15 cellular contexts compared by ENCODE assay signal in the genomic region with DNA sequence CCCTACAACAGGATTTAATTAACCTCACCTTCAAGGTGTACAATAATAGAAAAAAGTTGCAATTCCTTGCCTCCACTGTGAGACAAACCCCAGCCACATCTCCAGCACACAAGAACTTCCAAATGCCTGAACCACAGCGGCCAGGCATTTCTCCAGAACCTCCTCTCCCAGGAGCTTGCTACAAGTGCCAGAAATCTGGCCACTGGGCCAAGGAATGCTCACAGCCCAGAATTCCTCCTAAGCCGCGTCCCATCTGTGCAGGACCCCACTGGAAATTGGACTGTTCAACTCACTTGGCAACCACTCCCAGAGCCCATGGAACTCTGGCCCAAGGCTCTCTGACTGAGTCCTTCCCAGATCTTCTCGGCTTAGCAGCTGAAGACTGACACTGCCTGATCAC. TPM values are rescaled to one million over a fixed set of nuclear protein-coding genes. Genes with fewer than 3 reads are reported as not detected.
DNase-seq lines count a peak whose midpoint lies in the region; ATAC-seq and TF ChIP-seq lines count a peak whose summit lies in the region.
"Not testable (repeated sequence)": the region's sequence is repeated elsewhere in the genome, so short reads cannot be mapped to it uniquely, and the experiment has no call there.
"Had no signal": no experiment of that assay in that cellular context is flagged by ENCODE, and none has a peak within 500 bp of the region (broad histone marks: within the 10 kb centered on the region; RNA-seq: fewer than 3 reads in every experiment).

No MANE protein-coding gene starts in this region.

- H3K4me3 ChIP-seq in CD4-positive, alpha-beta memory T cell (ENCODE audit: low read length in 2 of 2); MG63; astrocyte of the spinal cord (ENCODE audit: low read depth, low read length); left ventricle myocardium inferior: not testable (repeated sequence)

- H3K27me3 ChIP-seq in CD4-positive, alpha-beta memory T cell (ENCODE audit: insufficient read depth, low read length); MG63; left ventricle myocardium inferior (ENCODE audit: low read depth): not testable (repeated sequence)

- not testable (repeated sequence) for H3K27me3 Mint-ChIP-seq in CD4-positive, alpha-beta memory T cell; naive thymus-derived CD8-positive, alpha-beta T cell

- not testable (repeated sequence) for H3K27ac ChIP-seq in CD4-positive, alpha-beta memory T cell (ENCODE audit: low read depth, low read length); left ventricle myocardium inferior (replicated peaks)

- H3K9me3 ChIP-seq in CD4-positive, alpha-beta memory T cell (ENCODE audit: control insufficient read depth in 1 of 2, low read length in 2 of 2); MG63; left ventricle myocardium inferior (replicated peaks): not testable (repeated sequence)

- H3K4me1 Mint-ChIP-seq in CD4-positive, alpha-beta memory T cell = peaks cover 50 to 86% (median 69%) of the 10 kb centered on the region in 4 donors
- H3K4me1 Mint-ChIP-seq in naive thymus-derived CD8-positive, alpha-beta T cell = peaks cover 55 to 90% (median 84%) of the 10 kb centered on the region in 4 donors

- POLR2A ChIA-PET in CD4-positive, alpha-beta memory T cell (lab: Charles Lee; ENCODE audit: partially characterized antibody); naive thymus-derived CD8-positive, alpha-beta T cell (lab: Charles Lee): not testable (repeated sequence)

- H3K9me3 Mint-ChIP-seq in CD4-positive, alpha-beta memory T cell; naive thymus-derived CD8-positive, alpha-beta T cell: not testable (repeated sequence)

- CTCF ChIA-PET in CD4-positive, alpha-beta memory T cell (lab: Charles Lee; ENCODE audit: partially characterized antibody) = not testable (repeated sequence)

- peaks cover 49 to 70% of the 10 kb centered on the region in 2 donors for H3K36me3 Mint-ChIP-seq in CD4-positive, alpha-beta memory T cell
- H3K36me3 Mint-ChIP-seq in naive thymus-derived CD8-positive, alpha-beta T cell = peaks cover 0 to 42% (median 3%) of the 10 kb centered on the region in 3 donors

- H3K36me3 ChIP-seq in CD4-positive, alpha-beta memory T cell (ENCODE audit: insufficient read depth, low read length); MG63; left ventricle myocardium inferior: not testable (repeated sequence)

- in situ Hi-C loops in astrocyte of the spinal cord (cut with HindIII; ENCODE audit: low sequenced_read_pairs) = not testable (repeated sequence)

- TF ChIP-seq CTCF in astrocyte of the spinal cord (IDR thresholded peaks at IDR 0.05; ENCODE audit: low read depth, low read length); left ventricle myocardium inferior (IDR thresholded peaks at IDR 0.05; ENCODE audit: borderline replicate concordance): not testable (repeated sequence)

- ATAC-seq in naive thymus-derived CD8-positive, alpha-beta T cell = not testable (repeated sequence)

- not testable (repeated sequence) for H3K4me1 ChIP-seq in CD4-positive, alpha-beta memory T cell (ENCODE audit: insufficient read depth, low read length); left ventricle myocardium inferior

- peak overlapping the region in 4 of 7 donors; percentile 29 to 69 (median 48) for H3K27ac Mint-ChIP-seq in CD4-positive, alpha-beta memory T cell
- peak overlapping the region in 9 of 10 donors; percentile 24 to 96 (median 85) for H3K27ac Mint-ChIP-seq in naive thymus-derived CD8-positive, alpha-beta T cell

- intact Hi-C loops in CD4-positive, alpha-beta memory T cell (cut with micrococcal nuclease); left ventricle myocardium inferior (cut with micrococcal nuclease): not testable (repeated sequence)

- DNase-seq in CD4-positive, alpha-beta memory T cell; naive thymus-derived CD8-positive, alpha-beta T cell: not testable (repeated sequence)
- peak; percentile 39 for DNase-seq in MG63
- peak; percentile 38 for DNase-seq in astrocyte of the spinal cord (ENCODE audit: low read depth, low spot score)
- DNase-seq in fibroblast of peridontal ligament (ENCODE audit: extremely low read depth) = peak; percentile 83
- DNase-seq in left ventricle myocardium inferior = peak; percentile 55
- DNase-seq in stromal cell of bone marrow (ENCODE audit: low read depth) = peak; percentile 39

- H3K4me3 Mint-ChIP-seq in CD4-positive, alpha-beta memory T cell = not testable (repeated sequence)
- peak overlapping the region in 1 of 10 donors; percentile 34 for H3K4me3 Mint-ChIP-seq in naive thymus-derived CD8-positive, alpha-beta T cell

RNA-seq across cellular contexts. Expression of gene SAMD3, which starts 28.3 kb away (rescaled TPM):
- total RNA-seq in CD4-positive, alpha-beta memory T cell = 10 to 100 TPM; 24.1 to 29.7 TPM
- 10 to 100 TPM; 55.1 to 69.2 TPM for polyA plus RNA-seq in CD4-positive, alpha-beta memory T cell
- total RNA-seq in MG63 (2014; rRNA removed; shearing (Covaris generic); ENCODE audit: low replicate concordance) = not detected in 2 replicates
- total RNA-seq in left ventricle myocardium inferior = not detected
- total RNA-seq in naive thymus-derived CD8-positive, alpha-beta T cell = 10 to 100 TPM; 28.7 to 34.1 TPM
- 10 to 100 TPM; 19.2 to 91.4 (median 71.1) TPM for polyA plus RNA-seq in naive thymus-derived CD8-positive, alpha-beta T cell
- total RNA-seq: Daoy, HepG2, HT-29, K562, LHCN-M2, OCI-LY7, SK-MEL-5 had no signal
- polyA plus RNA-seq: A549, HepG2 had no signal

Comparison
In these comparisons a context has a peak if more than half of its experiments do, and no peak if none do; other contexts are left out.
1. RNA of gene SAMD3, which starts 28.3 kb away (total RNA-seq): 28.7 to 34.1 TPM in naive thymus-derived CD8-positive, alpha-beta T cell and 24.1 to 29.7 TPM in CD4-positive, alpha-beta memory T cell; not detected in left ventricle myocardium inferior (single experiment) and not detected in MG63; every median in the first group is over 10 times any median in the second.